8 cellular contexts compared by ENCODE assay signal in genomic region chr1:54971317-54971791, GRCh38. TPM values are rescaled to one million over a fixed set of nuclear protein-coding genes. Genes with fewer than 3 reads are reported as not detected.
DNase-seq lines count a peak whose midpoint lies in the region; ATAC-seq and TF ChIP-seq lines count a peak whose summit lies in the region.

No MANE protein-coding gene starts in this region.

- peak overlapping the region; percentile 1; the same call in 1 of the 2 replicates for H3K4me3 ChIP-seq in PC-3 (ENCODE audit: low read length)

- peak overlapping the region; percentile 44 for H3K4me2 ChIP-seq in PC-3 (ENCODE audit: low read length)

- intact Hi-C loops in PC-3 (cut with micrococcal nuclease): loop anchor here (1.0 kb wide), 2 partner anchors 16 to 21 kb away; no protein-coding TSS in a partner anchor

- DNase-seq in NCI-H2029 (lab: John Stamatoyannopoulos, UW) (peak; percentile 65), NCI-H2029 treated with DMSO at 0.1 percent for 48 hours (lab: John Stamatoyannopoulos, UW) (no peak), PC-3 (peak; percentile 92), renal cortical epithelial cell (ENCODE audit: low read depth) (peak; percentile 93), RPMI8226 (no peak), NCI-H2081 treated with DMSO at 0.1 percent for 48 hours (lab: John Stamatoyannopoulos, UW) (no peak), superior temporal gyrus (ENCODE audit: extremely low spot score) (no peak)

- H3K27me3 ChIP-seq in PC-3 (ENCODE audit: low read length): no peaks in the 10 kb centered on the region

- peaks cover 47% of the 10 kb centered on the region for H3K4me1 ChIP-seq in PC-3 (ENCODE audit: insufficient read depth, low read length)

- H3K9ac ChIP-seq in PC-3 (ENCODE audit: low read length): peak overlapping the region; percentile 35; the same call in 1 of the 2 replicates

- no peaks in the 10 kb centered on the region for H4K20me1 ChIP-seq in PC-3 (ENCODE audit: low read length)

- H2AFZ ChIP-seq in PC-3 (ENCODE audit: low read length): no peak overlapping the region

- H3K9me2 ChIP-seq in PC-3 (replicated peaks; ENCODE audit: low read length): no peaks in the 10 kb centered on the region

- POLR2A ChIA-PET in PC-3 (lab: Charles Lee; ENCODE audit: unreplicated experiment): no interaction called here

- H3F3A ChIP-seq in PC-3 (ENCODE audit: low read length, unreplicated experiment): peaks cover 5% of the 10 kb centered on the region

- ATAC-seq in HG02884 (IDR thresholded peaks at IDR 0.05; ENCODE audit: unreplicated experiment) (peak; percentile 88), PC-3 (peak; percentile 92)

- no peak for TF ChIP-seq CTCF in PC-3 (conservative IDR thresholded peaks at IDR 0.05; ENCODE audit: low read depth, low read length)

- no TSS peak for BruUV-seq in PC-3 (replicated peaks; lab: Mats Ljungman, UMichigan)

- no peaks in the 10 kb centered on the region for H3K9me3 ChIP-seq in PC-3 (ENCODE audit: low read length)

- CTCF ChIA-PET in PC-3 (lab: Charles Lee): interaction anchor here (0.7 to 1.9 kb wide), 3 partner anchors 21 to 51 kb away, joined by 3 to 5 read pairs (median 4); no protein-coding TSS in a partner anchor

- H3K36me3 ChIP-seq in PC-3 (ENCODE audit: low read depth, low read length): no peaks in the 10 kb centered on the region

- H3K79me2 ChIP-seq in PC-3 (ENCODE audit: low read length): no peaks in the 10 kb centered on the region

- H3K27ac ChIP-seq in PC-3 (ENCODE audit: low read length): peak overlapping the region; percentile 92

RNA-seq across cellular contexts. Expression of gene TMEM61, which starts 9.1 kb away (rescaled TPM):
- total RNA-seq in PC-3 (2014; rRNA removed): 0.95 and 3.8 TPM in 2 replicates
- 0.35 TPM in 1 of 2 replicates, not detected in the other for total RNA-seq in renal cortical epithelial cell

RNA-seq across cellular contexts. Expression of gene BSND, which starts 27.4 kb away (rescaled TPM):
- total RNA-seq in PC-3 (2014; rRNA removed): not detected in 2 replicates
- 0.45 TPM in 1 of 2 replicates, not detected in the other for total RNA-seq in renal cortical epithelial cell

Comparison
In these comparisons a context has a peak if more than half of its experiments do, and no peak if none do; other contexts are left out.
1. DNase-seq: peak in NCI-H2029 (single experiment), PC-3 (single experiment) and renal cortical epithelial cell (single experiment); none in NCI-H2029 treated with DMSO at 0.1 percent for 48 hours (single experiment), RPMI8226 (single experiment), NCI-H2081 treated with DMSO at 0.1 percent for 48 hours (single experiment) and superior temporal gyrus (single experiment).